8 cellular contexts compared by ENCODE assay signal in genomic region chr9:121699271-121700164, GRCh38. TPM values are rescaled to one million over a fixed set of nuclear protein-coding genes. Genes with fewer than 3 reads are reported as not detected.
DNase-seq lines count a peak whose midpoint lies in the region; ATAC-seq lines count a peak whose summit lies in the region.

No MANE protein-coding gene starts in this region.

- H4K12ac ChIP-seq in trophoblast cell (ENCODE audit: low read depth, low read length) = no peak overlapping the region

- H3K4me3 ChIP-seq in trophoblast cell (ENCODE audit: low read depth, low read length) = peak overlapping the region; percentile 67

- WGBS in trophoblast cell (ENCODE audit: extremely low coverage, insufficient coverage, insufficient read length) = no CpG with 5 or more reads among the region's 77 CpGs

- H3K4me1 ChIP-seq in trophoblast cell (ENCODE audit: control insufficient read depth in 1 of 2, insufficient read depth in 2 of 2, low read length in 2 of 2) = peaks cover 11 to 14% of the 10 kb centered on the region in 2 experiments

- H3K9ac ChIP-seq in trophoblast cell (ENCODE audit: low read length) = peak overlapping the region; percentile 53

- H3K27me3 ChIP-seq in trophoblast cell (ENCODE audit: insufficient read depth, low read length) = no peaks in the 10 kb centered on the region

- peak overlapping the region; percentile 15 for H2AFZ ChIP-seq in trophoblast cell (ENCODE audit: insufficient read depth, low read length, poor library complexity)

- H3K23ac ChIP-seq in trophoblast cell (ENCODE audit: low read length) = no peak overlapping the region

- H2BK120ac ChIP-seq in trophoblast cell (ENCODE audit: insufficient read depth, low read length, poor library complexity) = no peak overlapping the region

- no peak overlapping the region for H3K18ac ChIP-seq in trophoblast cell (ENCODE audit: low read length)

- no peak overlapping the region for H3K4ac ChIP-seq in trophoblast cell (ENCODE audit: low read depth, low read length)

- H2BK5ac ChIP-seq in trophoblast cell (ENCODE audit: low read depth, low read length, poor library complexity) = peak overlapping the region; percentile 18

- no peak overlapping the region for H3K27ac ChIP-seq in trophoblast cell (ENCODE audit: low read depth, low read length)

- H2BK12ac ChIP-seq in trophoblast cell (ENCODE audit: low read length) = no peak overlapping the region

- peaks cover 9% of the 10 kb centered on the region in 2 experiments for H3K36me3 ChIP-seq in trophoblast cell (ENCODE audit: control insufficient read depth in 1 of 2, insufficient read depth in 2 of 2, low read length in 2 of 2)

- H2AK5ac ChIP-seq in trophoblast cell (ENCODE audit: low read length) = no peak overlapping the region

- ATAC-seq in GM21360 (IDR thresholded peaks at IDR 0.05; ENCODE audit: unreplicated experiment) = peak; percentile 48
- ATAC-seq in GM21526 (IDR thresholded peaks at IDR 0.05; ENCODE audit: low FRiP score, unreplicated experiment) = no peak

- peak overlapping the region; percentile 11 for H3K14ac ChIP-seq in trophoblast cell (ENCODE audit: low read length)

- peaks cover 2% of the 10 kb centered on the region for H3K79me2 ChIP-seq in trophoblast cell (ENCODE audit: control insufficient read depth, insufficient read depth, low read length, poor library complexity)

- peak overlapping the region; percentile 20 for H4K91ac ChIP-seq in trophoblast cell (ENCODE audit: low read depth, low read length)

- H4K8ac ChIP-seq in trophoblast cell (ENCODE audit: low read depth, low read length) = peak overlapping the region; percentile 35

- H3K79me1 ChIP-seq in trophoblast cell (ENCODE audit: low read length) = peaks cover 5% of the 10 kb centered on the region

- DNase-seq in DMS53 treated with DMSO at 0.1 percent for 48 hours (lab: John Stamatoyannopoulos, UW; ENCODE audit: unreplicated experiment) (peak; percentile 3), NAMALWA (ENCODE audit: low spot score) (peak; percentile 47), germinal center (ENCODE audit: low spot score) (peak; percentile 46), trophoblast cell (no peak), OCI-M2 (lab: John Stamatoyannopoulos, UW; ENCODE audit: unreplicated experiment) (no peak)
- peak; percentile 65 to 71 for DNase-seq in activated T-cell treated with anti-CD3 and anti-CD28 coated beads, Interleukin-2, amount 50 U/mL, for 48 hours

- no peaks in the 10 kb centered on the region for H3K9me3 ChIP-seq in trophoblast cell (ENCODE audit: insufficient read depth, low read depth, low read length)

- peak overlapping the region; percentile 85 for H3K4me2 ChIP-seq in trophoblast cell (ENCODE audit: low read length)

RNA-seq across cellular contexts. Expression of gene DAB2IP, which starts 48.1 kb away (rescaled TPM):
- 22.7 and 24.2 TPM in 2 replicates for polyA plus RNA-seq in trophoblast cell (2013)

Comparison
In these comparisons a context has a peak if more than half of its experiments do, and no peak if none do; other contexts are left out.
1. DNase-seq: peak in DMS53 treated with DMSO at 0.1 percent for 48 hours (single experiment), NAMALWA (single experiment), activated T-cell treated with anti-CD3 and anti-CD28 coated beads, Interleukin-2, amount 50 U/mL, for 48 hours (2 of 2) and germinal center (single experiment); none in trophoblast cell (0 of 2) and OCI-M2 (single experiment).